ENCODE assay signal across 19 cellular contexts in genomic region chr1:241229216-241229615, GRCh38.
A peak's percentile ranks its signal among the peaks of the same experiment; 100 is the strongest.
DNase-seq lines count a peak whose midpoint lies in the region; ATAC-seq and TF ChIP-seq lines count a peak whose summit lies in the region.
"Had no signal": no experiment of that assay in that cellular context is flagged by ENCODE, and none has a peak within 500 bp of the region (broad histone marks: within the 10 kb centered on the region; RNA-seq: fewer than 3 reads in every experiment).

No MANE protein-coding gene starts in this region.

- TF ChIP-seq CTCF in adrenal gland (IDR thresholded peaks at IDR 0.05): no peak

- peaks cover 0 to 5% of the 10 kb centered on the region in 2 donors for H3K4me1 ChIP-seq in adrenal gland (replicated peaks in 1 of 2)
- H3K4me1 ChIP-seq: left lung had no signal

- intact Hi-C loops in adrenal gland (cut with DNase I): no loop called here
- intact Hi-C loops in left colon (cut with DNase I, micrococcal nuclease): no loop called here

- no peaks in the 10 kb centered on the region for H3K27me3 ChIP-seq in adrenal gland
- H3K27me3 ChIP-seq: dorsolateral prefrontal cortex, left lung had no signal

- no peaks in the 10 kb centered on the region for H3K36me3 ChIP-seq in adrenal gland (replicated peaks in 1 of 2)
- H3K36me3 ChIP-seq: left lung had no signal

- H3K27ac ChIP-seq in adrenal gland: no peak overlapping the region
- H3K27ac ChIP-seq: 22Rv1, left lung had no signal

- 19 to 41% (median 32%) methylated on average over 11 of the region's 11 CpGs for WGBS in adrenal gland, 4 donors

- H3K4me3 ChIP-seq in adrenal gland: peak overlapping the region in 1 of 4 donors; percentile 37
- H3K4me3 ChIP-seq: left lung had no signal

- peak; percentile 93 for ATAC-seq in left colon
- ATAC-seq in GM18505 (IDR thresholded peaks at IDR 0.05; ENCODE audit: unreplicated experiment): no peak
- ATAC-seq: activated CD4-positive, CD25-positive, alpha-beta regulatory T cell treated with anti-CD3 and anti-CD28 coated beads, Interleukin-2, amount 50 U/mL, for 24 hours; activated CD8-positive, alpha-beta memory T cell treated with anti-CD3 and anti-CD28 coated beads, Interleukin-2, amount 10 ng/mL, durations not matched to agents 7 days and 5 days; left lung; T-cell had no signal

- TF ChIP-seq POLR2A in adrenal gland (IDR thresholded peaks at IDR 0.05): no peak
- TF ChIP-seq POLR2A in GM18505 (IDR thresholded peaks at IDR 0.05; ENCODE audit: borderline replicate concordance, extremely low read depth, insufficient read depth, insufficient read length): no peak

- no peaks in the 10 kb centered on the region for H3K9me3 ChIP-seq in adrenal gland (replicated peaks in 1 of 3)
- H3K9me3 ChIP-seq: left lung had no signal

- peak; percentile 43 for DNase-seq in NCI-H2029 (lab: John Stamatoyannopoulos, UW)
- DNase-seq in NCI-H2029 treated with DMSO at 0.1 percent for 48 hours (lab: John Stamatoyannopoulos, UW): no peak
- peak in 6 of 7 donors; percentile 26 to 59 (median 48) for DNase-seq in adrenal gland
- DNase-seq in left colon: peak; percentile 49 to 71
- DNase-seq in superior temporal gyrus (ENCODE audit: extremely low spot score): peak; percentile 44
- DNase-seq in AG08396 (ENCODE audit: low spot score): no peak
- DNase-seq in HuH-7.5 (ENCODE audit: low spot score): no peak
- DNase-seq: activated CD8-positive, alpha-beta memory T cell treated with anti-CD3 and anti-CD28 coated beads, Interleukin-2, amount 10 ng/mL, durations not matched to agents 7 days and 5 days; activated naive CD4-positive, alpha-beta T cell treated with Interleukin-2 at 50 U/mL for 16 hours; DMS79; left lung; naive B cell; NCI-H187; stimulated activated CD4-positive, alpha-beta T cell treated with anti-CD3 and anti-CD28 coated beads, Interleukin-1b, Interleukin-23, amount 100 ng/mL, for 48 hours; T-cell had no signal

Comparison
In these comparisons a context has a peak if more than half of its experiments do, and no peak if none do; other contexts are left out.
1. DNase-seq: peak in NCI-H2029 (single experiment), adrenal gland (6 of 7), left colon (2 of 2) and superior temporal gyrus (single experiment); none in NCI-H2029 treated with DMSO at 0.1 percent for 48 hours (single experiment), AG08396 (single experiment) and HuH-7.5 (single experiment).